16 cellular contexts compared by ENCODE assay signal in the genomic region with DNA sequence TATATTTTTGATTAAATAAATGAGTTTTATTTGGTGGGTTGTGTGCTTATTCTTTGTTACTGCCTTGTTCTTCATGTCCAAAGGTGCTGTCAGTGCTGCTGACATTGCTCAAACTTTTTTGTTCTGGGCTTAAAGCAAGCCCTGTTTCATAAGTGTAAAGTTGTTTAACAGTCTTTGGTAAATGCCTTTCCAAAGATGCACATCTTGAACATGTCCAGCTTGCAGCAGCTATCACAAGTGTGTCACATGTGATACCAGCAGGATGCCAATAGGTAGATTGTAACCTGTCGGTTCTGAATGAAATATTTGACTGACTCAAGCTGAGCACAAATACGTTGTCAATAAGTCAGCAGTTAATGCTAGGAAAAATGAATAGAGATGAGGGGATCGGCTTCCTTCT.
DNase-seq lines count a peak whose midpoint lies in the region; ATAC-seq lines count a peak whose summit lies in the region.
"Had no signal": no experiment of that assay in that cellular context is flagged by ENCODE, and none has a peak within 500 bp of the region (broad histone marks: within the 10 kb centered on the region; RNA-seq: fewer than 3 reads in every experiment).

No MANE protein-coding gene starts in this region.

- H3K4me3 ChIP-seq in adipocyte (ENCODE audit: low read length): peak overlapping the region; percentile 35
- H3K4me3 ChIP-seq in neuronal stem cell (ENCODE audit: low read length in 2 of 2): no peak overlapping the region
- H3K4me3 ChIP-seq: BLaER1 treated with 17β-estradiol and CSF1 and Interleukin-3, amounts not matched to agents 10 nM and 100 nM; GM12878; GM23338 had no signal

- H3K4me2 ChIP-seq in neuronal stem cell (ENCODE audit: insufficient read depth, low read length, poor library complexity, severe bottlenecking): no peak overlapping the region
- H3K4me2 ChIP-seq: BLaER1 treated with 17β-estradiol and CSF1 and Interleukin-3, amounts not matched to agents 10 nM and 100 nM; GM23338 had no signal

- H3K36me3 ChIP-seq in adipocyte (ENCODE audit: control insufficient read depth, insufficient read depth, low read length, severe bottlenecking) (no peaks in the 10 kb centered on the region), neuronal stem cell (replicated peaks in 1 of 2; ENCODE audit: control insufficient read depth in 2 of 2, insufficient read depth in 2 of 2, low read length in 2 of 2) (no peaks in the 10 kb centered on the region)
- H3K36me3 ChIP-seq: BLaER1 treated with 17β-estradiol and CSF1 and Interleukin-3, amounts not matched to agents 10 nM and 100 nM had no signal

- H3K4me1 ChIP-seq in adipocyte (ENCODE audit: control insufficient read depth, insufficient read depth, low read length) (peaks cover 38% of the 10 kb centered on the region), neuronal stem cell (ENCODE audit: control insufficient read depth in 2 of 2, insufficient read depth in 1 of 2, low read depth in 1 of 2, low read length in 2 of 2) (peaks cover 17% of the 10 kb centered on the region in 2 donors)
- H3K4me1 ChIP-seq: BLaER1 treated with 17β-estradiol and CSF1 and Interleukin-3, amounts not matched to agents 10 nM and 100 nM had no signal

- peak overlapping the region; percentile 78 for H3K27ac ChIP-seq in neuronal stem cell (replicated peaks; ENCODE audit: low read length)
- H3K27ac ChIP-seq: BLaER1 treated with 17β-estradiol and CSF1 and Interleukin-3, amounts not matched to agents 10 nM and 100 nM had no signal

- H2AK5ac ChIP-seq in neuronal stem cell (ENCODE audit: low read depth, low read length): no peak overlapping the region

- H3K79me1 ChIP-seq in neuronal stem cell (ENCODE audit: low read depth, low read length): no peaks in the 10 kb centered on the region

- no peak overlapping the region for H4K91ac ChIP-seq in neuronal stem cell (ENCODE audit: low read depth, low read length, poor library complexity)

- H3K36me3 Mint-ChIP-seq in activated CD4-positive, alpha-beta T cell treated with anti-CD3 and anti-CD28 coated beads, Interleukin-2, amount 10 ng/mL, durations not matched to agents 24 days and 14 days (ENCODE audit: low read depth): no peaks in the 10 kb centered on the region
- H3K36me3 Mint-ChIP-seq: CD8-positive, alpha-beta T cell had no signal

- no peak overlapping the region for H3K14ac ChIP-seq in neuronal stem cell (ENCODE audit: low read length)

- no peak overlapping the region for H2AFZ ChIP-seq in neuronal stem cell (ENCODE audit: low read length)
- H2AFZ ChIP-seq: GM23338 had no signal

- H3K27me3 Mint-ChIP-seq in activated CD4-positive, alpha-beta T cell treated with anti-CD3 and anti-CD28 coated beads, Interleukin-2, amount 10 ng/mL, durations not matched to agents 24 days and 14 days: no peaks in the 10 kb centered on the region
- H3K27me3 Mint-ChIP-seq: B cell had no signal

- no peak overlapping the region for H2BK15ac ChIP-seq in neuronal stem cell (ENCODE audit: low read length)

- H3K27ac Mint-ChIP-seq in activated CD4-positive, alpha-beta T cell treated with anti-CD3 and anti-CD28 coated beads, Interleukin-2, amount 10 ng/mL, durations not matched to agents 24 days and 14 days: no peak overlapping the region
- H3K27ac Mint-ChIP-seq: B cell; CD8-positive, alpha-beta T cell; GM23338; H9 had no signal

- H3K4me1 Mint-ChIP-seq in activated CD4-positive, alpha-beta T cell treated with anti-CD3 and anti-CD28 coated beads, Interleukin-2, amount 10 ng/mL, durations not matched to agents 24 days and 14 days: no peaks in the 10 kb centered on the region
- H3K4me1 Mint-ChIP-seq: B cell had no signal

- no peaks in the 10 kb centered on the region for H3K9me3 Mint-ChIP-seq in activated CD4-positive, alpha-beta T cell treated with anti-CD3 and anti-CD28 coated beads, Interleukin-2, amount 10 ng/mL, durations not matched to agents 24 days and 14 days
- H3K9me3 Mint-ChIP-seq: CD8-positive, alpha-beta T cell; GM23338; H9 had no signal

- H3K27me3 ChIP-seq in adipocyte (replicated peaks; ENCODE audit: control insufficient read depth, insufficient read depth, low read length) (no peaks in the 10 kb centered on the region), neuronal stem cell (ENCODE audit: control insufficient read depth in 3 of 3, insufficient read depth in 3 of 3, low read depth in 1 of 3, low read length in 3 of 3) (no peaks in the 10 kb centered on the region)
- H3K27me3 ChIP-seq: BLaER1 treated with 17β-estradiol and CSF1 and Interleukin-3, amounts not matched to agents 10 nM and 100 nM had no signal

- intact Hi-C loops in activated CD4-positive, alpha-beta T cell treated with anti-CD3 and anti-CD28 coated beads, Interleukin-2, amount 10 ng/mL, durations not matched to agents 24 days and 14 days (cut with micrococcal nuclease): no loop called here

- H3K9me3 ChIP-seq in adipocyte (ENCODE audit: control insufficient read depth, low read length) (no peaks in the 10 kb centered on the region), neuronal stem cell (replicated peaks in 1 of 2; ENCODE audit: control insufficient read depth in 2 of 2, insufficient read depth in 1 of 2, low read depth in 1 of 2, low read length in 2 of 2) (no peaks in the 10 kb centered on the region)
- H3K9me3 ChIP-seq: BLaER1 treated with 17β-estradiol and CSF1 and Interleukin-3, amounts not matched to agents 10 nM and 100 nM had no signal

- peak overlapping the region; percentile 33 for H2BK12ac ChIP-seq in neuronal stem cell (ENCODE audit: low read length)

- no peak overlapping the region for H2BK5ac ChIP-seq in neuronal stem cell (ENCODE audit: low read length)

- no peak overlapping the region for H3K23ac ChIP-seq in neuronal stem cell (ENCODE audit: low read depth, low read length, poor library complexity)

- WGBS in neuronal stem cell (ENCODE audit: extremely low coverage in 2 of 2, insufficient read length in 2 of 2, insufficient replicate concordance in 1 of 2), 2 donors: no CpG with 5 or more reads among the region's 3 CpGs

- no peak overlapping the region for H3K18ac ChIP-seq in neuronal stem cell (ENCODE audit: low read length)

- no peak overlapping the region for H3K4ac ChIP-seq in neuronal stem cell (ENCODE audit: low read length)

- ATAC-seq in GM19452 (IDR thresholded peaks at IDR 0.05; ENCODE audit: unreplicated experiment): no peak
- ATAC-seq: CD8-positive, alpha-beta T cell; GM12878; GM23338 had no signal

- H3K9ac ChIP-seq in adipocyte (ENCODE audit: low read length) (no peak overlapping the region), neuronal stem cell (ENCODE audit: low read depth, low read length, poor library complexity) (no peak overlapping the region)
- H3K9ac ChIP-seq: BLaER1 treated with 17β-estradiol and CSF1 and Interleukin-3, amounts not matched to agents 10 nM and 100 nM had no signal

- H3K4me3 Mint-ChIP-seq in activated CD4-positive, alpha-beta T cell treated with anti-CD3 and anti-CD28 coated beads, Interleukin-2, amount 10 ng/mL, durations not matched to agents 24 days and 14 days: no peak overlapping the region
- H3K4me3 Mint-ChIP-seq: B cell; CD8-positive, alpha-beta T cell; GM23338; H9 had no signal

- no peak overlapping the region for H2BK120ac ChIP-seq in neuronal stem cell (ENCODE audit: low read depth, low read length)

- peak; percentile 6 for DNase-seq in activated CD4-positive, alpha-beta T cell treated with anti-CD3 and anti-CD28 coated beads, Interleukin-2, amount 10 ng/mL, durations not matched to agents 24 days and 14 days
- DNase-seq in activated CD4-positive, alpha-beta T cell treated with anti-CD3 and anti-CD28 coated beads, Interleukin-2, amount 50 U/mL, for 48 hours: no peak
- no peak for DNase-seq in adipocyte (ENCODE audit: low read depth)
- DNase-seq in neuronal stem cell (ENCODE audit: low spot score): no peak
- no peak for DNase-seq in H4 (ENCODE audit: low spot score)
- DNase-seq in activated CD4-positive, CD25-positive, alpha-beta regulatory T cell (lab: John Stamatoyannopoulos, UW): no peak
- DNase-seq: 8988T; Calu3; CD8-positive, alpha-beta T cell; DMS79 treated with DMSO at 0.1 percent for 48 hours; H9 had no signal

- no peak overlapping the region for H4K8ac ChIP-seq in neuronal stem cell (ENCODE audit: low read depth, low read length)
